Comparison of ENCODE assay signal across 9 cellular contexts in genomic region chr12:43294147-43294546, GRCh38.
"Had no signal": no experiment of that assay in that cellular context is flagged by ENCODE, and none has a peak within 500 bp of the region (broad histone marks: within the 10 kb centered on the region; RNA-seq: fewer than 3 reads in every experiment).

No MANE protein-coding gene starts in this region.

- H3K9ac ChIP-seq: GM23248 had no signal

- H3K27ac ChIP-seq: HL-60 had no signal

- H2AFZ ChIP-seq: GM23248 had no signal

- DNase-seq: GM23248, GOT3, H7, HFFc6, KG1 had no signal

- H3K27ac Mint-ChIP-seq: HFFc6, IgD-negative memory B cell had no signal

- ATAC-seq: HCT116 had no signal

- H3K36me3 ChIP-seq: HAP-1 had no signal

- H3K4me3 Mint-ChIP-seq: HFFc6, IgD-negative memory B cell had no signal

- H3K4me3 ChIP-seq: GM23248, HAP-1 had no signal

- H3K9me3 Mint-ChIP-seq: HFFc6, IgD-negative memory B cell had no signal

- H3K36me3 Mint-ChIP-seq: IgD-negative memory B cell had no signal

- H3K9me3 ChIP-seq: HAP-1 had no signal
